ENCODE assay signal across 1 cellular context in genomic region chr16:85665929-85666328, GRCh38.
TF ChIP-seq lines count a peak whose summit lies in the region.

No MANE protein-coding gene starts in this region.

TF ChIP-seq in HepG2, 621 proteins besides CTCF, POLR2A, EP300 and RAD21:
- TF ChIP-seq FOSL2 (CRISPR knock-in tag; IDR thresholded peaks at IDR 0.05) = no peak
- TF ChIP-seq DPF2 (CRISPR knock-in tag; IDR thresholded peaks at IDR 0.05; ENCODE audit: borderline replicate concordance, low read depth) = no peak
- TF ChIP-seq SMAD9 (CRISPR knock-in tag; IDR thresholded peaks at IDR 0.05) = no peak
- no peak for TF ChIP-seq ZNF660 (CRISPR knock-in tag; IDR thresholded peaks at IDR 0.05; ENCODE audit: borderline replicate concordance, low read depth)
- TF ChIP-seq ZFY (CRISPR knock-in tag; IDR thresholded peaks at IDR 0.05) = no peak
- TF ChIP-seq IRF1 (CRISPR knock-in tag; IDR thresholded peaks at IDR 0.05; ENCODE audit: low read depth) = no peak
- TF ChIP-seq, protein P1, sequence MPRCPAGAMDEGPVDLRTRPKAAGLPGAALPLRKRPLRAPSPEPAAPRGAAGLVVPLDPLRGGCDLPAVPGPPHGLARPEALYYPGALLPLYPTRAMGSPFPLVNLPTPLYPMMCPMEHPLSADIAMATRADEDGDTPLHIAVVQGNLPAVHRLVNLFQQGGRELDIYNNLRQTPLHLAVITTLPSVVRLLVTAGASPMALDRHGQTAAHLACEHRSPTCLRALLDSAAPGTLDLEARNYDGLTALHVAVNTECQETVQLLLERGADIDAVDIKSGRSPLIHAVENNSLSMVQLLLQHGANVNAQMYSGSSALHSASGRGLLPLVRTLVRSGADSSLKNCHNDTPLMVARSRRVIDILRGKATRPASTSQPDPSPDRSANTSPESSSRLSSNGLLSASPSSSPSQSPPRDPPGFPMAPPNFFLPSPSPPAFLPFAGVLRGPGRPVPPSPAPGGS (CRISPR knock-in tag; IDR thresholded peaks at IDR 0.05) = no peak
- TF ChIP-seq SMYD3 (CRISPR knock-in tag; IDR thresholded peaks at IDR 0.05) = no peak
- no peak for TF ChIP-seq ZNF672 (CRISPR knock-in tag; IDR thresholded peaks at IDR 0.05)
- no peak for TF ChIP-seq ZNF776 (CRISPR knock-in tag; IDR thresholded peaks at IDR 0.05)
- TF ChIP-seq PTBP1 (IDR thresholded peaks at IDR 0.05; ENCODE audit: low read depth, low read length, poor library complexity, severe bottlenecking) = no peak
- TF ChIP-seq, protein P2, sequence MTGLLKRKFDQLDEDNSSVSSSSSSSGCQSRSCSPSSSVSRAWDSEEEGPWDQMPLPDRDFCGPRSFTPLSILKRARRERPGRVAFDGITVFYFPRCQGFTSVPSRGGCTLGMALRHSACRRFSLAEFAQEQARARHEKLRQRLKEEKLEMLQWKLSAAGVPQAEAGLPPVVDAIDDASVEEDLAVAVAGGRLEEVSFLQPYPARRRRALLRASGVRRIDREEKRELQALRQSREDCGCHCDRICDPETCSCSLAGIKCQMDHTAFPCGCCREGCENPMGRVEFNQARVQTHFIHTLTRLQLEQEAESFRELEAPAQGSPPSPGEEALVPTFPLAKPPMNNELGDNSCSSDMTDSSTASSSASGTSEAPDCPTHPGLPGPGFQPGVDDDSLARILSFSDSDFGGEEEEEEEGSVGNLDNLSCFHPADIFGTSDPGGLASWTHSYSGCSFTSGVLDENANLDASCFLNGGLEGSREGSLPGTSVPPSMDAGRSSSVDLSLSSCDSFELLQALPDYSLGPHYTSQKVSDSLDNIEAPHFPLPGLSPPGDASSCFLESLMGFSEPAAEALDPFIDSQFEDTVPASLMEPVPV (CRISPR knock-in tag; IDR thresholded peaks at IDR 0.05) = no peak
- no peak for TF ChIP-seq CBX2 (IDR thresholded peaks at IDR 0.05; ENCODE audit: low read depth, low read length)
- no peak for TF ChIP-seq CBX2 (CRISPR knock-in tag; IDR thresholded peaks at IDR 0.05; ENCODE audit: low read depth)
- TF ChIP-seq ZUFSP (CRISPR knock-in tag; IDR thresholded peaks at IDR 0.05; ENCODE audit: borderline replicate concordance) = no peak
- TF ChIP-seq ZNF331 (CRISPR knock-in tag; IDR thresholded peaks at IDR 0.05) = no peak
- TF ChIP-seq ZNF891 (CRISPR knock-in tag; IDR thresholded peaks at IDR 0.05) = no peak
- TF ChIP-seq POGZ (CRISPR knock-in tag; IDR thresholded peaks at IDR 0.05) = no peak
- no peak for TF ChIP-seq SMAD1 (CRISPR knock-in tag; IDR thresholded peaks at IDR 0.05; ENCODE audit: borderline replicate concordance, low read depth)
- TF ChIP-seq, protein P3, sequence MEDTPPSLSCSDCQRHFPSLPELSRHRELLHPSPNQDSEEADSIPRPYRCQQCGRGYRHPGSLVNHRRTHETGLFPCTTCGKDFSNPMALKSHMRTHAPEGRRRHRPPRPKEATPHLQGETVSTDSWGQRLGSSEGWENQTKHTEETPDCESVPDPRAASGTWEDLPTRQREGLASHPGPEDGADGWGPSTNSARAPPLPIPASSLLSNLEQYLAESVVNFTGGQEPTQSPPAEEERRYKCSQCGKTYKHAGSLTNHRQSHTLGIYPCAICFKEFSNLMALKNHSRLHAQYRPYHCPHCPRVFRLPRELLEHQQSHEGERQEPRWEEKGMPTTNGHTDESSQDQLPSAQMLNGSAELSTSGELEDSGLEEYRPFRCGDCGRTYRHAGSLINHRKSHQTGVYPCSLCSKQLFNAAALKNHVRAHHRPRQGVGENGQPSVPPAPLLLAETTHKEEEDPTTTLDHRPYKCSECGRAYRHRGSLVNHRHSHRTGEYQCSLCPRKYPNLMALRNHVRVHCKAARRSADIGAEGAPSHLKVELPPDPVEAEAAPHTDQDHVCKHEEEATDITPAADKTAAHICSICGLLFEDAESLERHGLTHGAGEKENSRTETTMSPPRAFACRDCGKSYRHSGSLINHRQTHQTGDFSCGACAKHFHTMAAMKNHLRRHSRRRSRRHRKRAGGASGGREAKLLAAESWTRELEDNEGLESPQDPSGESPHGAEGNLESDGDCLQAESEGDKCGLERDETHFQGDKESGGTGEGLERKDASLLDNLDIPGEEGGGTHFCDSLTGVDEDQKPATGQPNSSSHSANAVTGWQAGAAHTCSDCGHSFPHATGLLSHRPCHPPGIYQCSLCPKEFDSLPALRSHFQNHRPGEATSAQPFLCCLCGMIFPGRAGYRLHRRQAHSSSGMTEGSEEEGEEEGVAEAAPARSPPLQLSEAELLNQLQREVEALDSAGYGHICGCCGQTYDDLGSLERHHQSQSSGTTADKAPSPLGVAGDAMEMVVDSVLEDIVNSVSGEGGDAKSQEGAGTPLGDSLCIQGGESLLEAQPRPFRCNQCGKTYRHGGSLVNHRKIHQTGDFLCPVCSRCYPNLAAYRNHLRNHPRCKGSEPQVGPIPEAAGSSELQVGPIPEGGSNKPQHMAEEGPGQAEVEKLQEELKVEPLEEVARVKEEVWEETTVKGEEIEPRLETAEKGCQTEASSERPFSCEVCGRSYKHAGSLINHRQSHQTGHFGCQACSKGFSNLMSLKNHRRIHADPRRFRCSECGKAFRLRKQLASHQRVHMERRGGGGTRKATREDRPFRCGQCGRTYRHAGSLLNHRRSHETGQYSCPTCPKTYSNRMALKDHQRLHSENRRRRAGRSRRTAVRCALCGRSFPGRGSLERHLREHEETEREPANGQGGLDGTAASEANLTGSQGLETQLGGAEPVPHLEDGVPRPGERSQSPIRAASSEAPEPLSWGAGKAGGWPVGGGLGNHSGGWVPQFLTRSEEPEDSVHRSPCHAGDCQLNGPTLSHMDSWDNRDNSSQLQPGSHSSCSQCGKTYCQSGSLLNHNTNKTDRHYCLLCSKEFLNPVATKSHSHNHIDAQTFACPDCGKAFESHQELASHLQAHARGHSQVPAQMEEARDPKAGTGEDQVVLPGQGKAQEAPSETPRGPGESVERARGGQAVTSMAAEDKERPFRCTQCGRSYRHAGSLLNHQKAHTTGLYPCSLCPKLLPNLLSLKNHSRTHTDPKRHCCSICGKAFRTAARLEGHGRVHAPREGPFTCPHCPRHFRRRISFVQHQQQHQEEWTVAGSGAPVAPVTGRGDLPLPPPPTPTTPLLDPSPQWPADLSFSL (CRISPR knock-in tag; IDR thresholded peaks at IDR 0.05) = no peak
- TF ChIP-seq IRX3 (CRISPR knock-in tag; IDR thresholded peaks at IDR 0.05; ENCODE audit: borderline replicate concordance, low read depth) = no peak
